ENCODE assay signal across 13 cellular contexts in the genomic region with DNA sequence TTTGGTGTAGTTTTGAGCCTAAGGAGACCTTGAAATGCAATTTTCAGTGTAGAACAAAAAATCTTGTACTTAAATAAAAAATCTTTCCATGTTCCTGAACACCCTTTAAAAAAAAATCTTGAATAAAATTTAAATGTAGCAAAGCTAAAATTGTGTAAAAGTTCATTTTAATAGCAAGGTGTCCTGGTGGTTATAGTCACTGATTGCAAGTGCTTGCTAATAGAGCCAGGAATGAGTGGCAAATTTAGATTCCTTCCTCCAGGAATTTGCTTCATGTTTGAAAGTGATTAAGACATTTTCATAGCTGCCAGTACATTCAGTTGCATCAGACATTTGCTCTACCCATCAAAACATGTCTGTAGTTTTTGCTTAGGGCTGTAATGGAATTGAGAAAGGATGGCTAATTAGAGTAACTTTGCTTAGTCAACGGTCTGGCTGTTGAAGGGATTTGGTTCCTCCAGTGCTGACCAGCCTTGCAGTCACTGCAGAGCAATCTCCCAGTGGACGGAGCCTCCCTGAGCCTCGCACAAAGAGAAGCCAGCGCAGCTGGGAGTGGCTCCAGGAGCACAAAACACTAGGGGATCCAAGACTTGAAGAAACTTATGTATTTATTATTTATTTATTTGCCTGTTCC. TPM values are rescaled to one million over a fixed set of nuclear protein-coding genes. Genes with fewer than 3 reads are reported as not detected.
DNase-seq lines count a peak whose midpoint lies in the region; ATAC-seq lines count a peak whose summit lies in the region.
"Had no signal": no experiment of that assay in that cellular context is flagged by ENCODE, and none has a peak within 500 bp of the region (broad histone marks: within the 10 kb centered on the region; RNA-seq: fewer than 3 reads in every experiment).

No MANE protein-coding gene starts in this region.

- H3K27me3 ChIP-seq in rectal smooth muscle tissue (ENCODE audit: control insufficient read depth, insufficient read depth, low read length), result no peaks in the 10 kb centered on the region

- ATAC-seq in GM19324 (IDR thresholded peaks at IDR 0.05; ENCODE audit: low FRiP score, unreplicated experiment), result no peak
- ATAC-seq: HCT116 had no signal

- H3K36me3 ChIP-seq in rectal smooth muscle tissue (ENCODE audit: control insufficient read depth, insufficient read depth, low read length), result no peaks in the 10 kb centered on the region

- DNase-seq in ELR (ENCODE audit: low read depth) (peak; percentile 18), amniotic epithelial cell (ENCODE audit: low read depth) (peak; percentile 94), foreskin melanocyte (peak; percentile 13), A172 (ENCODE audit: low spot score) (no peak), KG1 (lab: John Stamatoyannopoulos, UW) (no peak), NCI-H526 (lab: John Stamatoyannopoulos, UW) (no peak)
- DNase-seq: activated CD4-positive, alpha-beta T cell treated with anti-CD3 and anti-CD28 coated beads for 48 hours; hippocampal formation; NCI-H1092; occipital lobe had no signal

- peak overlapping the region; percentile 33 for H3K27ac ChIP-seq in rectal smooth muscle tissue (ENCODE audit: low read depth, low read length)

- H3K9ac ChIP-seq in rectal smooth muscle tissue (ENCODE audit: low read length), result no peak overlapping the region

- no peak overlapping the region for H3K4me3 ChIP-seq in rectal smooth muscle tissue (ENCODE audit: low read length)

- peaks cover 16% of the 10 kb centered on the region for H3K4me1 ChIP-seq in rectal smooth muscle tissue (ENCODE audit: control insufficient read depth, insufficient read depth, low read length)

RNA-seq across cellular contexts. Expression of a gene that starts 36.5 kb away (rescaled TPM):
- total RNA-seq in A172 (2014; rRNA removed; shearing (Covaris generic)), result 172 and 173 TPM in 2 replicates

Comparison
In these comparisons a context has a peak if more than half of its experiments do, and no peak if none do; other contexts are left out.
1. DNase-seq: peak in ELR (single experiment), amniotic epithelial cell (single experiment) and foreskin melanocyte (single experiment); none in A172 (single experiment), KG1 (single experiment) and NCI-H526 (0 of 2).